In genomic region chr6:158124288-158124687, GRCh38 we compare ENCODE assay signal across 8 cellular contexts.
"Had no signal": no experiment of that assay in that cellular context is flagged by ENCODE, and none has a peak within 500 bp of the region (broad histone marks: within the 10 kb centered on the region; RNA-seq: fewer than 3 reads in every experiment).

No MANE protein-coding gene starts in this region.

- DNase-seq: GDM1, GF-D8 had no signal

- ATAC-seq: GM12878 had no signal

- FAIRE-seq: G401.6, GM12878, GM12891, GM12892, GM18507, GM19239 had no signal

- H3K4me3 ChIP-seq: GM12878 had no signal
